2 cellular contexts compared by ENCODE assay signal in the genomic region with DNA sequence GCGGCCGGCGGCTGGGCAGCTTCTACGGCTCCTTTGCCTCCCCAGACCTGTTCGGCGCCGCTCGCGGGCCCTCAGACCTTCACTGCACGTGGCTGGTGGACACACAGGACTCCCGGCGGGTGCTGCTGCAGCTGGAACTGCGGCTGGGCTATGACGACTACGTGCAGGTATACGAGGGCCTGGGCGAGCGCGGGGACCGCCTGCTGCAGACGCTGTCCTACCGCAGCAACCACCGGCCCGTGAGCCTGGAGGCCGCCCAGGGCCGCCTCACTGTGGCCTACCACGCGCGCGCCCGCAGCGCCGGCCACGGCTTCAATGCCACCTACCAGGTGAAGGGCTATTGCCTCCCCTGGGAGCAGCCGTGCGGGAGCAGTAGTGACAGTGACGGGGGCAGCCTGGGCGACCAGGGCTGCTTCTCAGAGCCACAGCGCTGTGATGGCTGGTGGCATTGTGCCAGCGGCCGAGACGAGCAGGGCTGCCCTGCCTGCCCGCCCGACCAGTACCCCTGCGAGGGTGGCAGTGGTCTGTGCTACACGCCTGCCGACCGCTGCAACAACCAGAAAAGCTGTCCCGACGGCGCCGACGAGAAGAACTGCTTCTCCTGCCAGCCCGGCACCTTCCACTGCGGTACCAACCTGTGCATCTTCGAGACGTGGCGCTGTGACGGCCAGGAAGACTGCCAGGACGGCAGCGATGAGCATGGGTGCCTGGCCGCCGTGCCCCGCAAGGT.
TF ChIP-seq lines count a peak whose summit lies in the region.

No MANE protein-coding gene starts in this region.

TF ChIP-seq in K562, 482 proteins besides CTCF, POLR2A, EP300 and RAD21:
- peak; percentile 6 for TF ChIP-seq RBBP5 (IDR thresholded peaks at IDR 0.05; ENCODE audit: borderline replicate concordance, insufficient read depth, low read length, poor library complexity, severe bottlenecking)
- TF ChIP-seq POLR3G (IDR thresholded peaks at IDR 0.05; ENCODE audit: extremely low read depth, insufficient read length, insufficient replicate concordance), result no peak

TF ChIP-seq in HepG2, 621 proteins besides CTCF, POLR2A, EP300 and RAD21:
- TF ChIP-seq ZFP62 (CRISPR knock-in tag; IDR thresholded peaks at IDR 0.05) (no peak), ZNF839 (CRISPR knock-in tag; IDR thresholded peaks at IDR 0.05; ENCODE audit: borderline replicate concordance) (no peak), RBFOX2 (IDR thresholded peaks at IDR 0.05; ENCODE audit: low read depth, low read length) (peak; percentile 51), AGO2 (optimal IDR thresholded peaks at IDR 0.05; ENCODE audit: low read depth, low read length) (peak; percentile 35), HNRNPLL (IDR thresholded peaks at IDR 0.05; ENCODE audit: low read depth, low read length, poor library complexity, severe bottlenecking) (peak; percentile 7), ZNF598 (CRISPR knock-in tag; IDR thresholded peaks at IDR 0.05; ENCODE audit: borderline replicate concordance) (no peak), PAF1 (CRISPR knock-in tag; IDR thresholded peaks at IDR 0.05) (no peak)
